28 cellular contexts compared by ENCODE assay signal in genomic region chr17:12734852-12735430, GRCh38. TPM values are rescaled to one million over a fixed set of nuclear protein-coding genes. Genes with fewer than 3 reads are reported as not detected.
A peak's percentile ranks its signal among the peaks of the same experiment; 100 is the strongest.
DNase-seq lines count a peak whose midpoint lies in the region; ATAC-seq, FAIRE-seq and TF ChIP-seq lines count a peak whose summit lies in the region.
"Had no signal": no experiment of that assay in that cellular context is flagged by ENCODE, and none has a peak within 500 bp of the region (broad histone marks: within the 10 kb centered on the region; RNA-seq: fewer than 3 reads in every experiment).

No MANE protein-coding gene starts in this region.

- H3K9me3 Mint-ChIP-seq in nephron progenitor cell, result no peaks in the 10 kb centered on the region
- H3K9me3 Mint-ChIP-seq: nephron; stimulated activated naive CD8-positive, alpha-beta T cell treated with anti-CD3 and anti-CD28 coated beads, Interleukin-15, amount 100 ng/mL, for 72 hours had no signal

- peaks cover 17% of the 10 kb centered on the region for H3K4me1 Mint-ChIP-seq in nephron progenitor cell
- H3K4me1 Mint-ChIP-seq: stimulated activated naive CD8-positive, alpha-beta T cell treated with anti-CD3 and anti-CD28 coated beads, Interleukin-15, amount 100 ng/mL, for 72 hours; T-helper 17 cell had no signal

- no peak for FAIRE-seq in frontal cortex (lab: Jason Lieb, UNC)

- H3K4me1 ChIP-seq in BE2C, result no peaks in the 10 kb centered on the region
- H3K4me1 ChIP-seq: gastrocnemius medialis had no signal

- TF ChIP-seq CTCF in fibroblast of villous mesenchyme (IDR thresholded peaks at IDR 0.05; ENCODE audit: insufficient read depth, low read depth, low read length), result no peak
- no peak for TF ChIP-seq CTCF in nephron progenitor cell (IDR thresholded peaks at IDR 0.05)
- TF ChIP-seq CTCF in BE2C (IDR thresholded peaks at IDR 0.05; ENCODE audit: low read depth, low read length), result no peak

- no peak overlapping the region for H3K4me3 Mint-ChIP-seq in nephron progenitor cell
- H3K4me3 Mint-ChIP-seq: activated naive CD8-positive, alpha-beta T cell; activated T-cell treated with anti-CD3 and anti-CD28 coated beads, Interleukin-2, amount 50 U/mL, for 24 hours; effector memory CD8-positive, alpha-beta T cell; nephron; stimulated activated naive CD8-positive, alpha-beta T cell treated with anti-CD3 and anti-CD28 coated beads, Interleukin-15, amount 100 ng/mL, for 72 hours; T-helper 17 cell had no signal

- no peaks in the 10 kb centered on the region for H3K36me3 ChIP-seq in BE2C
- H3K36me3 ChIP-seq: gastrocnemius medialis, left lung, thyroid gland had no signal

- H3K27me3 Mint-ChIP-seq in nephron progenitor cell (ENCODE audit: low read depth, poor library complexity), result peaks cover 6% of the 10 kb centered on the region
- H3K27me3 Mint-ChIP-seq: activated T-cell treated with anti-CD3 and anti-CD28 coated beads, Interleukin-2, amount 50 U/mL, for 24 hours; effector memory CD8-positive, alpha-beta T cell; stimulated activated naive CD8-positive, alpha-beta T cell treated with anti-CD3 and anti-CD28 coated beads, Interleukin-15, amount 100 ng/mL, for 72 hours; T-helper 17 cell had no signal

- no peaks in the 10 kb centered on the region for H3K36me3 Mint-ChIP-seq in nephron progenitor cell (ENCODE audit: low read depth)
- H3K36me3 Mint-ChIP-seq: activated naive CD8-positive, alpha-beta T cell had no signal

- H3K27me3 ChIP-seq in BE2C, result no peaks in the 10 kb centered on the region
- H3K27me3 ChIP-seq: ascending aorta, gastrocnemius medialis, left lung, thyroid gland had no signal

- intact Hi-C loops in left ventricle myocardium superior (cut with micrococcal nuclease), result no loop called here

- ATAC-seq in left ventricle myocardium superior (peak; percentile 64), HG03432 (IDR thresholded peaks at IDR 0.05; ENCODE audit: unreplicated experiment) (no peak)
- ATAC-seq: effector memory CD8-positive, alpha-beta T cell; esophagus mucosa; gastrocnemius medialis; left lung; PC-3; SK-N-SH treated with all-trans-retinoic acid at 6 μM for 48 hours; stimulated activated naive CD8-positive, alpha-beta T cell treated with anti-CD3 and anti-CD28 coated beads, Interleukin-15, amount 100 ng/mL, for 72 hours; T-helper 17 cell had no signal

- DNase-seq in fibroblast of villous mesenchyme (ENCODE audit: low read depth) (peak; percentile 39), left ventricle myocardium superior (peak; percentile 84), nephron progenitor cell (no peak), frontal cortex (ENCODE audit: low spot score in 2 of 2) (no peak), cerebellum (ENCODE audit: low spot score) (no peak), BE2C (no peak)
- DNase-seq: activated effector memory CD4-positive, alpha-beta T cell treated with anti-CD3 and anti-CD28 coated beads, Interleukin-2, amount 50 U/mL, for 16 hours; activated T-cell treated with anti-CD3 and anti-CD28 coated beads, Interleukin-2, amount 50 U/mL, for 24 hours; COR-L47; cortex of kidney; effector memory CD8-positive, alpha-beta T cell; gastrocnemius medialis; left lung; NCI-H2029; NCI-H2227 treated with DMSO at 0.1 percent for 48 hours; NCI-H526; NK-92 treated with Interleukin-12 subunit alpha and Interleukin-12 subunit beta, amount 100 ng/mL, for 24 hours; PC-3; stimulated activated naive CD8-positive, alpha-beta T cell treated with anti-CD3 and anti-CD28 coated beads, Interleukin-15, amount 100 ng/mL, for 72 hours; T-helper 17 cell; thyroid gland had no signal

- peak overlapping the region; percentile 36 for H3K27ac Mint-ChIP-seq in nephron progenitor cell
- H3K27ac Mint-ChIP-seq: activated naive CD8-positive, alpha-beta T cell; activated T-cell treated with anti-CD3 and anti-CD28 coated beads, Interleukin-2, amount 50 U/mL, for 24 hours; effector memory CD8-positive, alpha-beta T cell; nephron; stimulated activated naive CD8-positive, alpha-beta T cell treated with anti-CD3 and anti-CD28 coated beads, Interleukin-15, amount 100 ng/mL, for 72 hours; T-helper 17 cell had no signal

- H3K9me3 ChIP-seq in BE2C, result no peaks in the 10 kb centered on the region
- H3K9me3 ChIP-seq: ascending aorta, gastrocnemius medialis, left lung, thyroid gland had no signal

- H3K4me3 ChIP-seq in fibroblast of villous mesenchyme (ENCODE audit: low read depth, low read length), result no peak overlapping the region
- H3K4me3 ChIP-seq in BE2C (ENCODE audit: low read depth, low read length), result no peak overlapping the region
- H3K4me3 ChIP-seq: ascending aorta, gastrocnemius medialis, left lung, thyroid gland had no signal

RNA-seq across cellular contexts. Expression of gene ARHGAP44, which starts 54.4 kb away (rescaled TPM):
- total RNA-seq in fibroblast of villous mesenchyme (0.64 and 1.3 TPM in 2 replicates), left ventricle myocardium superior (9.9 TPM), frontal cortex (18.3 TPM), cerebellum (10.7 TPM)
- polyA plus RNA-seq in BE2C (2012; ENCODE audit: insufficient read depth, insufficient read length, low read depth), result 0.90 TPM
- total RNA-seq: mononuclear cell, T-helper 17 cell had no signal

Comparison
In these comparisons a context has a peak if more than half of its experiments do, and no peak if none do; other contexts are left out.
1. DNase-seq: peak in fibroblast of villous mesenchyme (single experiment) and left ventricle myocardium superior (single experiment); none in nephron progenitor cell (single experiment), frontal cortex (0 of 2), cerebellum (single experiment) and BE2C (single experiment).